9 cellular contexts compared by ENCODE assay signal in genomic region chr1:154954541-154954940, GRCh38. TPM values are rescaled to one million over a fixed set of nuclear protein-coding genes. Genes with fewer than 3 reads are reported as not detected.
DNase-seq lines count a peak whose midpoint lies in the region; ATAC-seq and TF ChIP-seq lines count a peak whose summit lies in the region.
"Had no signal": no experiment of that assay in that cellular context is flagged by ENCODE, and none has a peak within 500 bp of the region (broad histone marks: within the 10 kb centered on the region; RNA-seq: fewer than 3 reads in every experiment).

No MANE protein-coding gene starts in this region.

- H3K27me3 ChIP-seq in lower lobe of right lung (ENCODE audit: low read depth) (no peaks in the 10 kb centered on the region), subcutaneous abdominal adipose tissue (ENCODE audit: control insufficient read depth in 5 of 5, insufficient read depth in 4 of 5, low read length in 5 of 5) (no peaks in the 10 kb centered on the region)
- H3K27me3 ChIP-seq: SJSA1 had no signal

- peaks cover 29% of the 10 kb centered on the region for H3K36me3 Mint-ChIP-seq in activated T-cell treated with anti-CD3 and anti-CD28 coated beads, Interleukin-2, amount 50 U/mL, for 24 hours (ENCODE audit: low read depth)
- peaks cover 84% of the 10 kb centered on the region for H3K36me3 Mint-ChIP-seq in activated T-helper 17 cell treated with anti-CD3 and anti-CD28 coated beads, Interleukin-2, amount 50 U/mL, for 72 hours (ENCODE audit: low read depth)

- intact Hi-C loops in lower lobe of right lung (cut with DNase I): no loop called here

- H3K9me3 Mint-ChIP-seq in activated T-cell treated with anti-CD3 and anti-CD28 coated beads, Interleukin-2, amount 50 U/mL, for 24 hours: no peaks in the 10 kb centered on the region
- H3K9me3 Mint-ChIP-seq in activated T-helper 17 cell treated with anti-CD3 and anti-CD28 coated beads, Interleukin-2, amount 50 U/mL, for 72 hours: no peaks in the 10 kb centered on the region

- H3K9me3 ChIP-seq in lower lobe of right lung (no peaks in the 10 kb centered on the region), subcutaneous abdominal adipose tissue (ENCODE audit: control insufficient read depth in 5 of 5, low read length in 5 of 5) (no peaks in the 10 kb centered on the region)
- H3K9me3 ChIP-seq: SJSA1 had no signal

- H3K4me1 ChIP-seq in lower lobe of right lung (peaks cover 39% of the 10 kb centered on the region), subcutaneous abdominal adipose tissue (ENCODE audit: control insufficient read depth in 5 of 5, insufficient read depth in 5 of 5, low read length in 5 of 5) (peaks cover 16 to 65% (median 55%) of the 10 kb centered on the region in 5 donors)

- no peak for DNase-seq in activated T-cell treated with anti-CD3 and anti-CD28 coated beads, Interleukin-2, amount 50 U/mL, for 24 hours
- no peak for DNase-seq in activated T-cell treated with anti-CD3 and anti-CD28 coated beads, Interleukin-2, amount 50 U/mL, for 1 hour
- DNase-seq in lower lobe of right lung (no peak), HK-2 (ENCODE audit: unreplicated experiment) (no peak)

- H3K27me3 Mint-ChIP-seq in activated T-cell treated with anti-CD3 and anti-CD28 coated beads, Interleukin-2, amount 50 U/mL, for 24 hours: no peaks in the 10 kb centered on the region
- no peaks in the 10 kb centered on the region for H3K27me3 Mint-ChIP-seq in activated T-helper 17 cell treated with anti-CD3 and anti-CD28 coated beads, Interleukin-2, amount 50 U/mL, for 72 hours

- H3K4me3 Mint-ChIP-seq in activated T-cell treated with anti-CD3 and anti-CD28 coated beads, Interleukin-2, amount 50 U/mL, for 24 hours: peak overlapping the region; percentile 89
- peak overlapping the region; percentile 99 for H3K4me3 Mint-ChIP-seq in activated T-helper 17 cell treated with anti-CD3 and anti-CD28 coated beads, Interleukin-2, amount 50 U/mL, for 72 hours

- H3K36me3 ChIP-seq in lower lobe of right lung (peaks cover 33% of the 10 kb centered on the region), subcutaneous abdominal adipose tissue (ENCODE audit: control insufficient read depth in 5 of 5, insufficient read depth in 5 of 5, low read length in 5 of 5) (peaks cover 0 to 35% (median 24%) of the 10 kb centered on the region in 5 donors)

- H3K27ac ChIP-seq in lower lobe of right lung (peak overlapping the region; percentile 80), subcutaneous abdominal adipose tissue (ENCODE audit: low read depth, low read length) (no peak overlapping the region)
- H3K27ac ChIP-seq: SJSA1 had no signal

- H3K4me3 ChIP-seq in lower lobe of right lung: peak overlapping the region; percentile 65
- H3K4me3 ChIP-seq in subcutaneous abdominal adipose tissue (ENCODE audit: low read depth in 1 of 5, low read length in 5 of 5): peak overlapping the region; percentile 70 to 84 (median 80)
- H3K4me3 ChIP-seq: SJSA1 had no signal

- no peak for TF ChIP-seq CTCF in lower lobe of right lung (IDR thresholded peaks at IDR 0.05)

- peaks cover 79% of the 10 kb centered on the region for H3K4me1 Mint-ChIP-seq in activated T-cell treated with anti-CD3 and anti-CD28 coated beads, Interleukin-2, amount 50 U/mL, for 24 hours (ENCODE audit: low read depth)
- peaks cover 49% of the 10 kb centered on the region for H3K4me1 Mint-ChIP-seq in activated T-helper 17 cell treated with anti-CD3 and anti-CD28 coated beads, Interleukin-2, amount 50 U/mL, for 72 hours

- peak overlapping the region in 1 of 5 donors; percentile 38 for H3K9ac ChIP-seq in subcutaneous abdominal adipose tissue (ENCODE audit: low read length in 5 of 5)

- ATAC-seq in activated T-helper 17 cell treated with anti-CD3 and anti-CD28 coated beads, Interleukin-2, amount 50 U/mL, for 72 hours (replicated peaks): no peak
- ATAC-seq in lower lobe of right lung (no peak), HG03469 (IDR thresholded peaks at IDR 0.05; ENCODE audit: unreplicated experiment) (no peak), HG03520 (IDR thresholded peaks at IDR 0.05; ENCODE audit: unreplicated experiment) (no peak)

- peak overlapping the region; percentile 96 for H3K27ac Mint-ChIP-seq in activated T-cell treated with anti-CD3 and anti-CD28 coated beads, Interleukin-2, amount 50 U/mL, for 24 hours
- H3K27ac Mint-ChIP-seq in activated T-helper 17 cell treated with anti-CD3 and anti-CD28 coated beads, Interleukin-2, amount 50 U/mL, for 72 hours: peak overlapping the region; percentile 100

RNA-seq across cellular contexts. Expression of gene PBXIP1, which starts 1.4 kb away (rescaled TPM):
- total RNA-seq in activated T-helper 17 cell treated with anti-CD3 and anti-CD28 coated beads, Interleukin-2, amount 50 U/mL, for 72 hours: 100 to 1,000 TPM in 1 of 2 donors, 10 to 100 TPM in 1; 61.9 to 118 TPM
- total RNA-seq in lower lobe of right lung: 68.1 TPM

RNA-seq across cellular contexts. Expression of gene PYGO2, which starts 7.0 kb away (rescaled TPM):
- total RNA-seq in activated T-helper 17 cell treated with anti-CD3 and anti-CD28 coated beads, Interleukin-2, amount 50 U/mL, for 72 hours: 10 to 100 TPM; 35.6 to 39.2 TPM
- 27.4 TPM for total RNA-seq in lower lobe of right lung

RNA-seq across cellular contexts. Expression of gene SHC1, which starts 16.0 kb away (rescaled TPM):
- 10 to 100 TPM; 60.9 to 62.0 TPM for total RNA-seq in activated T-helper 17 cell treated with anti-CD3 and anti-CD28 coated beads, Interleukin-2, amount 50 U/mL, for 72 hours
- total RNA-seq in lower lobe of right lung: 94.8 TPM

RNA-seq across cellular contexts. Expression of gene PMVK, which starts 18.0 kb away (rescaled TPM):
- total RNA-seq in activated T-helper 17 cell treated with anti-CD3 and anti-CD28 coated beads, Interleukin-2, amount 50 U/mL, for 72 hours: 10 to 100 TPM; 38.6 to 66.9 TPM
- total RNA-seq in lower lobe of right lung: 34.1 TPM

RNA-seq across cellular contexts. Expression of gene CKS1B, which starts 19.9 kb away (rescaled TPM):
- 100 to 1,000 TPM; 162 to 188 TPM for total RNA-seq in activated T-helper 17 cell treated with anti-CD3 and anti-CD28 coated beads, Interleukin-2, amount 50 U/mL, for 72 hours
- total RNA-seq in lower lobe of right lung: 28.5 TPM
